13 cellular contexts compared by ENCODE assay signal in the genomic region with DNA sequence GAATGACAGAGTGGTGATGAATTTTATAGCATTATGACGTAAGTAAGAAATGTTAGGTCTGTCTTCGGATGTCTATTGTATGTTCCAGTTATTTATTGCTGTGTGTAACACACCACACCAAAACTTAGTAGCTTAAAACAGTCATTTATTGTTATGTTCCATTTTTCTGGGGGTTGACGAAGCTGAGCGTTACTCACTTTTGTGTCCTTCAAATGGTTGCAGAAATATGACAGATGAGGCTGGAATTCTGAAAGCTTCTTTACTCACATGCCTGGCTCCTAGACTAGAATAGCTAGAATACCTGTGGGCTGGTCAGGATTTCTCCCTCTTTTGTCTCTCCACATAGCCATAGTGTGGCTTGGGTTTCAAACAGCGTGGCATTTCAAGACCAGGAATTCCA.
DNase-seq lines count a peak whose midpoint lies in the region; FAIRE-seq and TF ChIP-seq lines count a peak whose summit lies in the region.
"Had no signal": no experiment of that assay in that cellular context is flagged by ENCODE, and none has a peak within 500 bp of the region (broad histone marks: within the 10 kb centered on the region; RNA-seq: fewer than 3 reads in every experiment).

No MANE protein-coding gene starts in this region.

- H3K79me2 ChIP-seq in osteoblast (ENCODE audit: insufficient read depth, low read length), result no peaks in the 10 kb centered on the region

- peaks cover 45% of the 10 kb centered on the region for H3K4me1 Mint-ChIP-seq in activated CD4-positive, alpha-beta T cell treated with anti-CD3 and anti-CD28 coated beads, Interleukin-2, amount 10 ng/mL, durations not matched to agents 24 days and 14 days
- peaks cover 23% of the 10 kb centered on the region for H3K4me1 Mint-ChIP-seq in dendritic cell treated with granulocyte-macrophage colony-stimulating factor and Interleukin-4, amounts not matched to agents 40 ng/mL and 50 ng/mL, for 4 days (ENCODE audit: low read depth)
- peaks cover 5% of the 10 kb centered on the region for H3K4me1 Mint-ChIP-seq in endothelial cell (ENCODE audit: unreplicated experiment)
- peaks cover 14 to 15% (median 15%) of the 10 kb centered on the region in 3 donors for H3K4me1 Mint-ChIP-seq in CD8-positive, alpha-beta memory T cell

- peak; percentile 78 for FAIRE-seq in RCC 7860 (lab: Jason Lieb, UNC)
- FAIRE-seq: A204.1 had no signal

- H3K4me3 Mint-ChIP-seq in activated CD4-positive, alpha-beta T cell treated with anti-CD3 and anti-CD28 coated beads, Interleukin-2, amount 10 ng/mL, durations not matched to agents 24 days and 14 days, result peak overlapping the region; percentile 6
- no peak overlapping the region for H3K4me3 Mint-ChIP-seq in dendritic cell treated with granulocyte-macrophage colony-stimulating factor and Interleukin-4, amounts not matched to agents 40 ng/mL and 50 ng/mL, for 4 days
- no peak overlapping the region for H3K4me3 Mint-ChIP-seq in endothelial cell (ENCODE audit: unreplicated experiment)
- no peak overlapping the region for H3K4me3 Mint-ChIP-seq in CD8-positive, alpha-beta memory T cell

- H4K20me1 ChIP-seq in osteoblast (ENCODE audit: insufficient read depth, low read length), result no peaks in the 10 kb centered on the region

- POLR2A ChIA-PET in CD8-positive, alpha-beta memory T cell (lab: Charles Lee), result no interaction called here

- H3K4me1 ChIP-seq in osteoblast (ENCODE audit: insufficient read depth, low read length), result peaks cover 29% of the 10 kb centered on the region
- peaks cover 16% of the 10 kb centered on the region for H3K4me1 ChIP-seq in CD8-positive, alpha-beta memory T cell (ENCODE audit: insufficient read depth, low read length)
- H3K4me1 ChIP-seq: gastroesophageal sphincter had no signal

- peak overlapping the region; percentile 83 for H3K27ac ChIP-seq in osteoblast (ENCODE audit: low read depth, low read length)
- no peak overlapping the region for H3K27ac ChIP-seq in CD8-positive, alpha-beta memory T cell (ENCODE audit: low read depth, low read length)
- H3K27ac ChIP-seq: gastroesophageal sphincter had no signal

- H3K9me3 Mint-ChIP-seq in activated CD4-positive, alpha-beta T cell treated with anti-CD3 and anti-CD28 coated beads, Interleukin-2, amount 10 ng/mL, durations not matched to agents 24 days and 14 days, result peaks cover 14% of the 10 kb centered on the region
- H3K9me3 Mint-ChIP-seq in dendritic cell treated with granulocyte-macrophage colony-stimulating factor and Interleukin-4, amounts not matched to agents 40 ng/mL and 50 ng/mL, for 4 days, result no peaks in the 10 kb centered on the region
- H3K9me3 Mint-ChIP-seq in endothelial cell (ENCODE audit: unreplicated experiment), result no peaks in the 10 kb centered on the region
- H3K9me3 Mint-ChIP-seq in CD8-positive, alpha-beta memory T cell, result no peaks in the 10 kb centered on the region

- DNase-seq in activated CD4-positive, alpha-beta T cell treated with anti-CD3 and anti-CD28 coated beads, Interleukin-2, amount 10 ng/mL, durations not matched to agents 24 days and 14 days, result no peak
- DNase-seq in activated CD4-positive, alpha-beta T cell treated with anti-CD3 and anti-CD28 coated beads for 1 hour, result no peak
- DNase-seq in RCC 7860 (ENCODE audit: low spot score) (peak; percentile 90), osteoblast (ENCODE audit: insufficient read length, low spot score, missing footprints) (peak; percentile 87), endothelial cell (ENCODE audit: low spot score) (no peak), NCI-H1930 (lab: John Stamatoyannopoulos, UW) (no peak)
- no peak for DNase-seq in CD8-positive, alpha-beta memory T cell
- DNase-seq: caudate nucleus, NCI-H69, T-helper 1 cell had no signal

- no peak for TF ChIP-seq CTCF in osteoblast (IDR thresholded peaks at IDR 0.05; ENCODE audit: extremely low read depth, low read depth, low read length)
- no peak for TF ChIP-seq CTCF in endothelial cell (IDR thresholded peaks at IDR 0.05; ENCODE audit: unreplicated experiment)

- CTCF ChIA-PET in CD8-positive, alpha-beta memory T cell (lab: Charles Lee), result interaction anchor here (1.2 kb wide), 1 partner anchor 64 kb away, joined by 3 read pairs; no protein-coding TSS in a partner anchor

- peak overlapping the region; percentile 72 for H3K4me2 ChIP-seq in osteoblast (ENCODE audit: insufficient read depth, low read length)

- intact Hi-C loops in activated CD4-positive, alpha-beta T cell treated with anti-CD3 and anti-CD28 coated beads, Interleukin-2, amount 10 ng/mL, durations not matched to agents 24 days and 14 days (cut with micrococcal nuclease), result loop anchor here (5.0 kb wide), 3 partner anchors 92 to 727 kb away; no protein-coding TSS in a partner anchor
- intact Hi-C loops in dendritic cell treated with granulocyte-macrophage colony-stimulating factor and Interleukin-4, amounts not matched to agents 40 ng/mL and 50 ng/mL, for 4 days (cut with micrococcal nuclease), result no loop called here

- peak overlapping the region; percentile 69 for H2AFZ ChIP-seq in osteoblast (ENCODE audit: low read length)

- H3K27me3 Mint-ChIP-seq in activated CD4-positive, alpha-beta T cell treated with anti-CD3 and anti-CD28 coated beads, Interleukin-2, amount 10 ng/mL, durations not matched to agents 24 days and 14 days, result no peaks in the 10 kb centered on the region
- no peaks in the 10 kb centered on the region for H3K27me3 Mint-ChIP-seq in dendritic cell treated with granulocyte-macrophage colony-stimulating factor and Interleukin-4, amounts not matched to agents 40 ng/mL and 50 ng/mL, for 4 days
- H3K27me3 Mint-ChIP-seq in endothelial cell (ENCODE audit: unreplicated experiment), result no peaks in the 10 kb centered on the region
- no peaks in the 10 kb centered on the region for H3K27me3 Mint-ChIP-seq in CD8-positive, alpha-beta memory T cell

- H3K9me3 ChIP-seq in osteoblast (ENCODE audit: low read depth, low read length), result no peaks in the 10 kb centered on the region
- no peaks in the 10 kb centered on the region for H3K9me3 ChIP-seq in CD8-positive, alpha-beta memory T cell (ENCODE audit: low read length)
- H3K9me3 ChIP-seq: gastroesophageal sphincter had no signal

- peak overlapping the region; percentile 52 for H3K27ac Mint-ChIP-seq in activated CD4-positive, alpha-beta T cell treated with anti-CD3 and anti-CD28 coated beads, Interleukin-2, amount 10 ng/mL, durations not matched to agents 24 days and 14 days
- peak overlapping the region; percentile 8 for H3K27ac Mint-ChIP-seq in dendritic cell treated with granulocyte-macrophage colony-stimulating factor and Interleukin-4, amounts not matched to agents 40 ng/mL and 50 ng/mL, for 4 days
- no peak overlapping the region for H3K27ac Mint-ChIP-seq in endothelial cell (ENCODE audit: unreplicated experiment)
- peak overlapping the region in 3 of 8 donors; percentile 3 to 52 (median 47) for H3K27ac Mint-ChIP-seq in CD8-positive, alpha-beta memory T cell

- H3K36me3 Mint-ChIP-seq in activated CD4-positive, alpha-beta T cell treated with anti-CD3 and anti-CD28 coated beads, Interleukin-2, amount 10 ng/mL, durations not matched to agents 24 days and 14 days (ENCODE audit: low read depth), result peaks cover 6% of the 10 kb centered on the region
- H3K36me3 Mint-ChIP-seq in dendritic cell treated with granulocyte-macrophage colony-stimulating factor and Interleukin-4, amounts not matched to agents 40 ng/mL and 50 ng/mL, for 4 days (ENCODE audit: low read depth), result no peaks in the 10 kb centered on the region
- no peaks in the 10 kb centered on the region for H3K36me3 Mint-ChIP-seq in endothelial cell (ENCODE audit: low read depth, unreplicated experiment)
- H3K36me3 Mint-ChIP-seq in CD8-positive, alpha-beta memory T cell, result no peaks in the 10 kb centered on the region

- peak overlapping the region; percentile 23 for H3K4me3 ChIP-seq in osteoblast (ENCODE audit: insufficient read depth, low read length)
- H3K4me3 ChIP-seq in CD8-positive, alpha-beta memory T cell (ENCODE audit: low read length), result no peak overlapping the region
- H3K4me3 ChIP-seq: gastroesophageal sphincter had no signal

- no peaks in the 10 kb centered on the region for H3K27me3 ChIP-seq in osteoblast (ENCODE audit: insufficient read depth, low read length)
- H3K27me3 ChIP-seq in CD8-positive, alpha-beta memory T cell (ENCODE audit: insufficient read depth, low read length, poor library complexity, severe bottlenecking), result no peaks in the 10 kb centered on the region
- H3K27me3 ChIP-seq: gastroesophageal sphincter had no signal

- H3K36me3 ChIP-seq in osteoblast (ENCODE audit: insufficient read depth, low read length), result no peaks in the 10 kb centered on the region
- H3K36me3 ChIP-seq in CD8-positive, alpha-beta memory T cell (ENCODE audit: insufficient read depth, low read length), result no peaks in the 10 kb centered on the region
- H3K36me3 ChIP-seq: gastroesophageal sphincter had no signal

Comparison
In these comparisons a context has a peak if more than half of its experiments do, and no peak if none do; other contexts are left out.
1. DNase-seq: peak in RCC 7860 (single experiment) and osteoblast (single experiment); none in activated CD4-positive, alpha-beta T cell treated with anti-CD3 and anti-CD28 coated beads, Interleukin-2, amount 10 ng/mL, durations not matched to agents 24 days and 14 days (single experiment), activated CD4-positive, alpha-beta T cell treated with anti-CD3 and anti-CD28 coated beads for 1 hour (single experiment), endothelial cell (single experiment), CD8-positive, alpha-beta memory T cell (0 of 5) and NCI-H1930 (0 of 2).